Comparison of ENCODE assay signal across 1 cellular context in the genomic region with DNA sequence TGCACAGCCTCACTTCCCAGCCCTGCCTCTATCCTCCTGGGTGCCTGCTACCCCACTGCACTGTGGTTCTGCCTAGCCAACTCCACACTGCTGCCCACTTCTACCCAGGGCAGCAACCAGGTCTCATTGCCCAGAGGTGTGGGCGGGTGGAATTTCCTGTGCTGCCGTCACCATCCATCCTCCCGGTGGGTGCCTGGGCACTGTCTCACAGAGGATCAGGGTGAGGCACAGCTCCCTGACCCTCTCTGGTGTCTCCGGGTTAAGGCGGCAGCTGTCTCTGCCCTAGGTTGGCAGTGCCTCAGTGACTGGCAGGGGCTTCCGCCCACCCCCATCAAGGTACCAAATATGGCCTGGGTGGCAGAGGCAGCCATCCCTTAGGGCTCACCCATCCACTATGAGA.
TF ChIP-seq lines count a peak whose summit lies in the region.

No MANE protein-coding gene starts in this region.

TF ChIP-seq in HepG2, 621 proteins besides CTCF, POLR2A, EP300 and RAD21 (continues in another document):
- TF ChIP-seq PHB2 (IDR thresholded peaks at IDR 0.05; ENCODE audit: partially characterized antibody) (no peak), ZSCAN20 (CRISPR knock-in tag; IDR thresholded peaks at IDR 0.05; ENCODE audit: borderline replicate concordance) (no peak), ZNF607 (CRISPR knock-in tag; IDR thresholded peaks at IDR 0.05; ENCODE audit: borderline replicate concordance) (no peak), SMAD3 (CRISPR knock-in tag; IDR thresholded peaks at IDR 0.05) (no peak), MZF1 (CRISPR knock-in tag; IDR thresholded peaks at IDR 0.05; ENCODE audit: borderline replicate concordance) (no peak), MED8 (CRISPR knock-in tag; IDR thresholded peaks at IDR 0.05; ENCODE audit: insufficient replicate concordance) (no peak), FOXP1 (IDR thresholded peaks at IDR 0.05) (no peak), FOXP1 (CRISPR knock-in tag; IDR thresholded peaks at IDR 0.05) (no peak), RXRA (CRISPR knock-in tag; IDR thresholded peaks at IDR 0.05) (no peak), TRIM24 (CRISPR knock-in tag; IDR thresholded peaks at IDR 0.05) (no peak), ZNF44 (CRISPR knock-in tag; IDR thresholded peaks at IDR 0.05) (no peak), GATAD2A (CRISPR knock-in tag; IDR thresholded peaks at IDR 0.05) (no peak), ZNF75D (CRISPR knock-in tag; IDR thresholded peaks at IDR 0.05; ENCODE audit: borderline replicate concordance) (no peak), HNRNPL (IDR thresholded peaks at IDR 0.05; ENCODE audit: low read depth, low read length) (0 out of 2 replicates have a peak, but pooled peaks have one; percentile 66), MTA1 (CRISPR knock-in tag; IDR thresholded peaks at IDR 0.05; ENCODE audit: borderline replicate concordance) (0 out of 2 replicates have a peak, but pooled peaks have one; percentile 31), ZNF225 (CRISPR knock-in tag; IDR thresholded peaks at IDR 0.05) (peak; percentile 38; the same call in 1 of the 2 replicates), KAT8 (CRISPR knock-in tag; IDR thresholded peaks at IDR 0.05) (no peak), ZNF768 (CRISPR knock-in tag; IDR thresholded peaks at IDR 0.05) (peak; percentile 72), ZNF749 (CRISPR knock-in tag; IDR thresholded peaks at IDR 0.05; ENCODE audit: borderline replicate concordance) (no peak)
- TF ChIP-seq, protein P1, sequence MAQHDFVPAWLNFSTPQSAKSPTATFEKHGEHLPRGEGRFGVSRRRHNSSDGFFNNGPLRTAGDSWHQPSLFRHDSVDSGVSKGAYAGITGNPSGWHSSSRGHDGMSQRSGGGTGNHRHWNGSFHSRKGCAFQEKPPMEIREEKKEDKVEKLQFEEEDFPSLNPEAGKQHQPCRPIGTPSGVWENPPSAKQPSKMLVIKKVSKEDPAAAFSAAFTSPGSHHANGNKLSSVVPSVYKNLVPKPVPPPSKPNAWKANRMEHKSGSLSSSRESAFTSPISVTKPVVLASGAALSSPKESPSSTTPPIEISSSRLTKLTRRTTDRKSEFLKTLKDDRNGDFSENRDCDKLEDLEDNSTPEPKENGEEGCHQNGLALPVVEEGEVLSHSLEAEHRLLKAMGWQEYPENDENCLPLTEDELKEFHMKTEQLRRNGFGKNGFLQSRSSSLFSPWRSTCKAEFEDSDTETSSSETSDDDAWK (CRISPR knock-in tag; IDR thresholded peaks at IDR 0.05), result no peak
- TF ChIP-seq, protein P2, sequence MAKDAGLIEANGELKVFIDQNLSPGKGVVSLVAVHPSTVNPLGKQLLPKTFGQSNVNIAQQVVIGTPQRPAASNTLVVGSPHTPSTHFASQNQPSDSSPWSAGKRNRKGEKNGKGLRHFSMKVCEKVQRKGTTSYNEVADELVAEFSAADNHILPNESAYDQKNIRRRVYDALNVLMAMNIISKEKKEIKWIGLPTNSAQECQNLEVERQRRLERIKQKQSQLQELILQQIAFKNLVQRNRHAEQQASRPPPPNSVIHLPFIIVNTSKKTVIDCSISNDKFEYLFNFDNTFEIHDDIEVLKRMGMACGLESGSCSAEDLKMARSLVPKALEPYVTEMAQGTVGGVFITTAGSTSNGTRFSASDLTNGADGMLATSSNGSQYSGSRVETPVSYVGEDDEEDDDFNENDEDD (CRISPR knock-in tag; IDR thresholded peaks at IDR 0.05; ENCODE audit: borderline replicate concordance), result no peak
- TF ChIP-seq, protein P3, sequence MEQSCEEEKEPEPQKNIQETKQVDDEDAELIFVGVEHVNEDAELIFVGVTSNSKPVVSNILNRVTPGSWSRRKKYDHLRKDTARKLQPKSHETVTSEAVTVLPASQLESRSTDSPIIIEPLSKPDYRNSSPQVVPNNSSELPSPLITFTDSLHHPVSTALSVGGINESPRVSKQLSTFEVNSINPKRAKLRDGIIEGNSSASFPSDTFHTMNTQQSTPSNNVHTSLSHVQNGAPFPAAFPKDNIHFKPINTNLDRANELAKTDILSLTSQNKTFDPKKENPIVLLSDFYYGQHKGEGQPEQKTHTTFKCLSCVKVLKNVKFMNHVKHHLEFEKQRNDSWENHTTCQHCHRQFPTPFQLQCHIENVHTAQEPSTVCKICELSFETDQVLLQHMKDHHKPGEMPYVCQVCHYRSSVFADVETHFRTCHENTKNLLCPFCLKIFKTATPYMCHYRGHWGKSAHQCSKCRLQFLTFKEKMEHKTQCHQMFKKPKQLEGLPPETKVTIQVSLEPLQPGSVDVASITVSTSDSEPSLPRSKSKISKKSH (CRISPR knock-in tag; IDR thresholded peaks at IDR 0.05; ENCODE audit: borderline replicate concordance), result 0 out of 2 replicates have a peak, but pooled peaks have one; percentile 34
- TF ChIP-seq, protein P4, sequence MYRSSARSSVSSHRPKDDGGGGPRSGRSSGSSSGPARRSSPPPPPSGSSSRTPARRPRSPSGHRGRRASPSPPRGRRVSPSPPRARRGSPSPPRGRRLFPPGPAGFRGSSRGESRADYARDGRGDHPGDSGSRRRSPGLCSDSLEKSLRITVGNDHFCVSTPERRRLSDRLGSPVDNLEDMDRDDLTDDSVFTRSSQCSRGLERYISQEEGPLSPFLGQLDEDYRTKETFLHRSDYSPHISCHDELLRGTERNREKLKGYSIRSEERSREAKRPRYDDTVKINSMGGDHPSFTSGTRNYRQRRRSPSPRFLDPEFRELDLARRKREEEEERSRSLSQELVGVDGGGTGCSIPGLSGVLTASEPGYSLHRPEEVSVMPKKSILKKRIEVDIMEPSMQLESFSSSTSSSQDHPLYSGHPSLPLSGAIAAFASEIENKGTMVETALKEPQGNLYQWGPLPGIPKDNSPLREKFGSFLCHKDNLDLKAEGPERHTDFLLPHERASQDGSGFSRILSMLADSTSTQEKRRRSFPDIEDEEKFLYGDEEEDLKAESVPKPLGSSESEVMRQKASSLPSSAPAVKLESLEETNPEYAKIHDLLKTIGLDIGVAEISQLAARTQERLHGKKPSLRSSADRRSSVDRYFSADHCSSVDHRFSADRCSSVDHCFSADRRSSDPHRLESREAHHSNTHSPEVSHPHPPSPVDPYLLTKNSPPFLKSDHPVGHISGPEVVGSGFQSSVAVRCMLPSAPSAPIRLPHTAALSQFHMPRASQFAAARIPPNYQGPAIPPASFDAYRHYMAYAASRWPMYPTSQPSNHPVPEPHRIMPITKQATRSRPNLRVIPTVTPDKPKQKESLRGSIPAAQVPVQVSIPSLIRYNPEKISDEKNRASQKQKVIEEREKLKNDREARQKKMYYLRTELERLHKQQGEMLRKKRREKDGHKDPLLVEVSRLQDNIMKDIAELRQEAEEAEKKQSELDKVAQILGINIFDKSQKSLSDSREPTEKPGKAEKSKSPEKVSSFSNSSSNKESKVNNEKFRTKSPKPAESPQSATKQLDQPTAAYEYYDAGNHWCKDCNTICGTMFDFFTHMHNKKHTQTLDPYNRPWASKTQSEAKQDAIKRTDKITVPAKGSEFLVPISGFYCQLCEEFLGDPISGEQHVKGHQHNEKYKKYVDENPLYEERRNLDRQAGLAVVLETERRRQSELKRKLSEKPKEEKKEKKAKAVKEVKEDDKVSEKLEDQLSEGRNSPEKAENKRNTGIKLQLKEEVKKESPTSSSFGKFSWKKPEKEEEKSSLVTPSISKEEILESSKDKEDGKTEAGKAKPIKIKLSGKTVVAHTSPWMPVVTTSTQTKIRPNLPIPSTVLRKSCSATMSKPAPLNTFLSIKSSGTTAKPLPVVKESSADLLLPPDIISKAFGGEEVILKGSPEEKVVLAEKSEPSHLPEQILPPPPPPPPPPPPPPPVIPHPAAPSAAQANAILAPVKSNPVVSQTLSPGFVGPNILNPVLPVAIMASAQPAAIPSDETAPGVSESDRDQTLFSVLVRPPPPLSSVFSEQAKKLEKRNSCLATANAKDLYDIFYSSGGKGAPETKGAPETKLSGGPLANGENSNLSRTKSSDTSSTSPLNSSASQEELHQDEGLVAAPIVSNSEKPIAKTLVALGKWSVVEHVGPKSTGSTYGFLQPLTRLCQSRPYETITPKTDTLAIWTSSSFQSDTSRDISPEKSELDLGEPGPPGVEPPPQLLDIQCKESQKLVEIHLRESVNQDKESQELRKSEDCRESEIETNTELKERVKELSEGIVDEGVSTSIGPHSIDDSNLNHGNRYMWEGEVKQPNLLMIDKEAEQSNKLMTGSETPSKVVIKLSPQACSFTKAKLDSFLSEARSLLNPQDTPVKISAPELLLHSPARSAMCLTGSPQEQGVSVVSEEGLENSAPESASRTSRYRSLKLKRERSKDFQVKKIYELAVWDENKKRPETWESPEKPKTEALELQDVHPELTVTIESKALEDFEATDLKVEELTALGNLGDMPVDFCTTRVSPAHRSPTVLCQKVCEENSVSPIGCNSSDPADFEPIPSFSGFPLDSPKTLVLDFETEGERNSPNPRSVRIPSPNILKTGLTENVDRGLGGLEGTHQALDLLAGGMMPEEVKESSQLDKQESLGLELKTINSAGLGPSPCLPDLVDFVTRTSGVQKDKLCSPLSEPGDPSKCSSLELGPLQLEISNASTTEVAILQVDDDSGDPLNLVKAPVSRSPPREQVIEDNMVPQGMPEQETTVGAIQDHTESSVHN (CRISPR knock-in tag; IDR thresholded peaks at IDR 0.05), result no peak
- TF ChIP-seq, protein P5, sequence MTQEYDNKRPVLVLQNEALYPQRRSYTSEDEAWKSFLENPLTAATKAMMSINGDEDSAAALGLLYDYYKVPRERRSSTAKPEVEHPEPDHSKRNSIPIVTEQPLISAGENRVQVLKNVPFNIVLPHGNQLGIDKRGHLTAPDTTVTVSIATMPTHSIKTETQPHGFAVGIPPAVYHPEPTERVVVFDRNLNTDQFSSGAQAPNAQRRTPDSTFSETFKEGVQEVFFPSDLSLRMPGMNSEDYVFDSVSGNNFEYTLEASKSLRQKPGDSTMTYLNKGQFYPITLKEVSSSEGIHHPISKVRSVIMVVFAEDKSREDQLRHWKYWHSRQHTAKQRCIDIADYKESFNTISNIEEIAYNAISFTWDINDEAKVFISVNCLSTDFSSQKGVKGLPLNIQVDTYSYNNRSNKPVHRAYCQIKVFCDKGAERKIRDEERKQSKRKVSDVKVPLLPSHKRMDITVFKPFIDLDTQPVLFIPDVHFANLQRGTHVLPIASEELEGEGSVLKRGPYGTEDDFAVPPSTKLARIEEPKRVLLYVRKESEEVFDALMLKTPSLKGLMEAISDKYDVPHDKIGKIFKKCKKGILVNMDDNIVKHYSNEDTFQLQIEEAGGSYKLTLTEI (CRISPR knock-in tag; conservative IDR thresholded peaks at IDR 0.05), result no peak
- TF ChIP-seq, protein P6, sequence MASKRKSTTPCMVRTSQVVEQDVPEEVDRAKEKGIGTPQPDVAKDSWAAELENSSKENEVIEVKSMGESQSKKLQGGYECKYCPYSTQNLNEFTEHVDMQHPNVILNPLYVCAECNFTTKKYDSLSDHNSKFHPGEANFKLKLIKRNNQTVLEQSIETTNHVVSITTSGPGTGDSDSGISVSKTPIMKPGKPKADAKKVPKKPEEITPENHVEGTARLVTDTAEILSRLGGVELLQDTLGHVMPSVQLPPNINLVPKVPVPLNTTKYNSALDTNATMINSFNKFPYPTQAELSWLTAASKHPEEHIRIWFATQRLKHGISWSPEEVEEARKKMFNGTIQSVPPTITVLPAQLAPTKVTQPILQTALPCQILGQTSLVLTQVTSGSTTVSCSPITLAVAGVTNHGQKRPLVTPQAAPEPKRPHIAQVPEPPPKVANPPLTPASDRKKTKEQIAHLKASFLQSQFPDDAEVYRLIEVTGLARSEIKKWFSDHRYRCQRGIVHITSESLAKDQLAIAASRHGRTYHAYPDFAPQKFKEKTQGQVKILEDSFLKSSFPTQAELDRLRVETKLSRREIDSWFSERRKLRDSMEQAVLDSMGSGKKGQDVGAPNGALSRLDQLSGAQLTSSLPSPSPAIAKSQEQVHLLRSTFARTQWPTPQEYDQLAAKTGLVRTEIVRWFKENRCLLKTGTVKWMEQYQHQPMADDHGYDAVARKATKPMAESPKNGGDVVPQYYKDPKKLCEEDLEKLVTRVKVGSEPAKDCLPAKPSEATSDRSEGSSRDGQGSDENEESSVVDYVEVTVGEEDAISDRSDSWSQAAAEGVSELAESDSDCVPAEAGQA (IDR thresholded peaks at IDR 0.05; ENCODE audit: low read depth), result no peak
- TF ChIP-seq, protein P6 (CRISPR knock-in tag; IDR thresholded peaks at IDR 0.05; ENCODE audit: borderline replicate concordance), result no peak
- TF ChIP-seq, protein P7, sequence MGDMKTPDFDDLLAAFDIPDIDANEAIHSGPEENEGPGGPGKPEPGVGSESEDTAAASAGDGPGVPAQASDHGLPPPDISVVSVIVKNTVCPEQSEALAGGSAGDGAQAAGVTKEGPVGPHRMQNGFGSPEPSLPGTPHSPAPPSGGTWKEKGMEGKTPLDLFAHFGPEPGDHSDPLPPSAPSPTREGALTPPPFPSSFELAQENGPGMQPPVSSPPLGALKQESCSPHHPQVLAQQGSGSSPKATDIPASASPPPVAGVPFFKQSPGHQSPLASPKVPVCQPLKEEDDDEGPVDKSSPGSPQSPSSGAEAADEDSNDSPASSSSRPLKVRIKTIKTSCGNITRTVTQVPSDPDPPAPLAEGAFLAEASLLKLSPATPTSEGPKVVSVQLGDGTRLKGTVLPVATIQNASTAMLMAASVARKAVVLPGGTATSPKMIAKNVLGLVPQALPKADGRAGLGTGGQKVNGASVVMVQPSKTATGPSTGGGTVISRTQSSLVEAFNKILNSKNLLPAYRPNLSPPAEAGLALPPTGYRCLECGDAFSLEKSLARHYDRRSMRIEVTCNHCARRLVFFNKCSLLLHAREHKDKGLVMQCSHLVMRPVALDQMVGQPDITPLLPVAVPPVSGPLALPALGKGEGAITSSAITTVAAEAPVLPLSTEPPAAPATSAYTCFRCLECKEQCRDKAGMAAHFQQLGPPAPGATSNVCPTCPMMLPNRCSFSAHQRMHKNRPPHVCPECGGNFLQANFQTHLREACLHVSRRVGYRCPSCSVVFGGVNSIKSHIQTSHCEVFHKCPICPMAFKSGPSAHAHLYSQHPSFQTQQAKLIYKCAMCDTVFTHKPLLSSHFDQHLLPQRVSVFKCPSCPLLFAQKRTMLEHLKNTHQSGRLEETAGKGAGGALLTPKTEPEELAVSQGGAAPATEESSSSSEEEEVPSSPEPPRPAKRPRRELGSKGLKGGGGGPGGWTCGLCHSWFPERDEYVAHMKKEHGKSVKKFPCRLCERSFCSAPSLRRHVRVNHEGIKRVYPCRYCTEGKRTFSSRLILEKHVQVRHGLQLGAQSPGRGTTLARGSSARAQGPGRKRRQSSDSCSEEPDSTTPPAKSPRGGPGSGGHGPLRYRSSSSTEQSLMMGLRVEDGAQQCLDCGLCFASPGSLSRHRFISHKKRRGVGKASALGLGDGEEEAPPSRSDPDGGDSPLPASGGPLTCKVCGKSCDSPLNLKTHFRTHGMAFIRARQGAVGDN (CRISPR knock-in tag; IDR thresholded peaks at IDR 0.05), result peak; percentile 26; the same call in 1 of the 2 replicates
